ENCODE assay signal across 24 cellular contexts in genomic region chr6:71206086-71206485, GRCh38.
"Had no signal": no experiment of that assay in that cellular context is flagged by ENCODE, and none has a peak within 500 bp of the region (broad histone marks: within the 10 kb centered on the region; RNA-seq: fewer than 3 reads in every experiment).

No MANE protein-coding gene starts in this region.

- H3K4me1 ChIP-seq: heart right ventricle, left lung, lower lobe of right lung, transverse colon had no signal

- H3K27me3 Mint-ChIP-seq: progenitor cell of endocrine pancreas had no signal

- H3K4me3 ChIP-seq: heart right ventricle, left lung, lower lobe of right lung, mucosa of descending colon, ovary, transverse colon had no signal

- H3K9me3 Mint-ChIP-seq: activated CD4-positive, alpha-beta memory T cell treated with anti-CD3 and anti-CD28 coated beads, Interleukin-2, amount 10 ng/mL, durations not matched to agents 7 days and 5 days; activated CD4-positive, alpha-beta T cell treated with anti-CD3 and anti-CD28 coated beads, Interleukin-2, amount 10 ng/mL, durations not matched to agents 7 days and 5 days; activated T-cell treated with anti-CD3 and anti-CD28 coated beads, Interleukin-2, amount 50 U/mL, for 24 hours; natural killer cell treated with Interleukin-12 subunit alpha and Interleukin-12 subunit beta and Interleukin-15 and Interleukin-18, amount 100 ng/mL, for 72 hours had no signal

- H3K4me1 Mint-ChIP-seq: activated CD4-positive, alpha-beta memory T cell treated with anti-CD3 and anti-CD28 coated beads, Interleukin-2, amount 10 ng/mL, durations not matched to agents 7 days and 5 days; activated CD4-positive, alpha-beta T cell treated with anti-CD3 and anti-CD28 coated beads, Interleukin-2, amount 10 ng/mL, durations not matched to agents 7 days and 5 days had no signal

- DNase-seq: activated CD4-positive, alpha-beta memory T cell treated with anti-CD3 and anti-CD28 coated beads, Interleukin-2, amount 10 ng/mL, durations not matched to agents 7 days and 5 days; activated CD4-positive, alpha-beta T cell treated with anti-CD3 and anti-CD28 coated beads for 1 hour; activated CD4-positive, alpha-beta T cell treated with anti-CD3 and anti-CD28 coated beads, Interleukin-2, amount 10 ng/mL, durations not matched to agents 7 days and 5 days; activated CD8-positive, alpha-beta memory T cell treated with anti-CD3 and anti-CD28 coated beads, Interleukin-2, amount 50 U/mL, for 48 hours; activated gamma-delta T cell; activated naive CD4-positive, alpha-beta T cell treated with anti-CD3 and anti-CD28 coated beads, Interleukin-2, amount 50 U/mL, for 16 hours; activated T-cell treated with anti-CD3 and anti-CD28 coated beads, Interleukin-2, amount 50 U/mL, for 24 hours; amniotic stem cell; cortex of kidney; heart right ventricle; left lung; lower lobe of right lung; mesendoderm; mucosa of descending colon; ovary; stimulated activated naive CD4-positive, alpha-beta T cell treated with Interleukin-2 at 50 U/mL for 16 hours; T-helper 2 cell; transverse colon had no signal

- H3K27me3 ChIP-seq: foreskin keratinocyte, heart right ventricle, left lung, neutrophil, ovary, transverse colon had no signal

- ATAC-seq: esophagus mucosa; heart right ventricle; left lung; lower lobe of right lung; mucosa of descending colon; natural killer cell treated with Interleukin-12 subunit alpha and Interleukin-12 subunit beta and Interleukin-15 and Interleukin-18, amount 100 ng/mL, for 72 hours; sciatic nerve had no signal

- H3K9me3 ChIP-seq: heart right ventricle, left lung, lower lobe of right lung, mucosa of descending colon, neutrophil, ovary, transverse colon had no signal

- H3K27ac Mint-ChIP-seq: activated CD4-positive, alpha-beta memory T cell treated with anti-CD3 and anti-CD28 coated beads, Interleukin-2, amount 10 ng/mL, durations not matched to agents 7 days and 5 days; activated CD4-positive, alpha-beta T cell treated with anti-CD3 and anti-CD28 coated beads, Interleukin-2, amount 10 ng/mL, durations not matched to agents 7 days and 5 days; activated T-cell treated with anti-CD3 and anti-CD28 coated beads, Interleukin-2, amount 50 U/mL, for 24 hours; natural killer cell treated with Interleukin-12 subunit alpha and Interleukin-12 subunit beta and Interleukin-15 and Interleukin-18, amount 100 ng/mL, for 72 hours; progenitor cell of endocrine pancreas had no signal

- H3K4me3 Mint-ChIP-seq: activated CD4-positive, alpha-beta memory T cell treated with anti-CD3 and anti-CD28 coated beads, Interleukin-2, amount 10 ng/mL, durations not matched to agents 7 days and 5 days; activated CD4-positive, alpha-beta T cell treated with anti-CD3 and anti-CD28 coated beads, Interleukin-2, amount 10 ng/mL, durations not matched to agents 7 days and 5 days; activated T-cell treated with anti-CD3 and anti-CD28 coated beads, Interleukin-2, amount 50 U/mL, for 24 hours; natural killer cell treated with Interleukin-12 subunit alpha and Interleukin-12 subunit beta and Interleukin-15 and Interleukin-18, amount 100 ng/mL, for 72 hours had no signal

- H3K36me3 Mint-ChIP-seq: natural killer cell treated with Interleukin-12 subunit alpha and Interleukin-12 subunit beta and Interleukin-15 and Interleukin-18, amount 100 ng/mL, for 72 hours had no signal

- H3K27ac ChIP-seq: foreskin keratinocyte, heart right ventricle, left lung, lower lobe of right lung, neutrophil, ovary, transverse colon had no signal

- H3K36me3 ChIP-seq: heart right ventricle, left lung, lower lobe of right lung, neutrophil, ovary, transverse colon had no signal
